Comparison of ENCODE assay signal across 1 cellular context in the genomic region with DNA sequence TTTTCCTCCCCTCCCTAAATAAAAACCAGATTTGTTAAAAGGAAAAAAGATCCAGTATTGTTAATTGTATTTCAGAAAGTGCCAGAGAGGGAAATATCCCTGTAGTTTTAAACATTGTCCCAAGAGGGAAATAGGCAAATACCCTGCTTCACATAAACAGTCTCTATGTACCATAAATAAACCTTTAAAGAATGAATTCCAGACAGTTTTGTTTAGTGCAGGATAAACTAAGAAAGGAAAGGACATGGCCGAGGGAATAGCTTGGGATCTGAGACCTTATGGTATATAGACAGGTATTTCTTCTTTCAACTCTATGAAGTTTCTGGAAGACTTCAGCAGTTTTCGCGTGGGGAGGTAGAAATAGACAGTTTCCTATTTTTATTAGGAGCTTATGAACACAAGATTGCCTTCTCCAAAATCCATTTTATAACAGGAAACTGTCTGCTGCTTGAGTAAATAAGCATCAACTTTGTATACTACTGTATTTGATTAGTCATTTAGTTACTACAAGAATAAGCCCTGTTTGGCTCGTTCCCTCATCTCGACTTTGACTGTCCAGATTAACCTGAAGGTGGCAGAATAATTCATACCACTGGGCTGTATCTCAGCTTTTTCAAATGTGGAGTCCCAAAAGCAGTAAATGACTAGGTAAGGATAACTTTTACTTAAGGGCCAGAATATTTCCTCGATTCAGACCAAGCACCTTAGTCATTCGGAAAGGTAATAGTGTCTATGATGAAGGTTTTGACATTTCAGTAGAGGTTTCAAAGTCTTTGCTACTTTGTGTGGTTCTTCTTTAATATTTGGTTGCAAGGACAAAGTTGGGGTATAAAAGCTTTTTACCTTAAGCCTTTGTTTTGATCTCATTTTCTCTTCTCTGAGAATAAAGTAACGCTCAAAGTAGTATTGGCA.
TF ChIP-seq lines count a peak whose summit lies in the region.

No MANE protein-coding gene starts in this region.

TF ChIP-seq in HepG2, 621 proteins besides CTCF, POLR2A, EP300 and RAD21 (continued from another document):
- TF ChIP-seq, protein P1, sequence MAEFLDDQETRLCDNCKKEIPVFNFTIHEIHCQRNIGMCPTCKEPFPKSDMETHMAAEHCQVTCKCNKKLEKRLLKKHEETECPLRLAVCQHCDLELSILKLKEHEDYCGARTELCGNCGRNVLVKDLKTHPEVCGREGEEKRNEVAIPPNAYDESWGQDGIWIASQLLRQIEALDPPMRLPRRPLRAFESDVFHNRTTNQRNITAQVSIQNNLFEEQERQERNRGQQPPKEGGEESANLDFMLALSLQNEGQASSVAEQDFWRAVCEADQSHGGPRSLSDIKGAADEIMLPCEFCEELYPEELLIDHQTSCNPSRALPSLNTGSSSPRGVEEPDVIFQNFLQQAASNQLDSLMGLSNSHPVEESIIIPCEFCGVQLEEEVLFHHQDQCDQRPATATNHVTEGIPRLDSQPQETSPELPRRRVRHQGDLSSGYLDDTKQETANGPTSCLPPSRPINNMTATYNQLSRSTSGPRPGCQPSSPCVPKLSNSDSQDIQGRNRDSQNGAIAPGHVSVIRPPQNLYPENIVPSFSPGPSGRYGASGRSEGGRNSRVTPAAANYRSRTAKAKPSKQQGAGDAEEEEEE (CRISPR knock-in tag; IDR thresholded peaks at IDR 0.05; ENCODE audit: borderline replicate concordance) = no peak
- TF ChIP-seq STAG1 (CRISPR knock-in tag; IDR thresholded peaks at IDR 0.05) (peak; percentile 62), KDM5A (IDR thresholded peaks at IDR 0.05; ENCODE audit: borderline replicate concordance, low read length) (no peak), RCOR2 (CRISPR knock-in tag; IDR thresholded peaks at IDR 0.05) (peak; percentile 23; the same call in 1 of the 2 replicates), RARA (CRISPR knock-in tag; IDR thresholded peaks at IDR 0.05) (peak; percentile 18; the same call in 1 of the 2 replicates), NFIC (IDR thresholded peaks at IDR 0.05; ENCODE audit: low read length) (0 out of 2 replicates have a peak, but pooled peaks have one; percentile 13)
- TF ChIP-seq, protein P2, sequence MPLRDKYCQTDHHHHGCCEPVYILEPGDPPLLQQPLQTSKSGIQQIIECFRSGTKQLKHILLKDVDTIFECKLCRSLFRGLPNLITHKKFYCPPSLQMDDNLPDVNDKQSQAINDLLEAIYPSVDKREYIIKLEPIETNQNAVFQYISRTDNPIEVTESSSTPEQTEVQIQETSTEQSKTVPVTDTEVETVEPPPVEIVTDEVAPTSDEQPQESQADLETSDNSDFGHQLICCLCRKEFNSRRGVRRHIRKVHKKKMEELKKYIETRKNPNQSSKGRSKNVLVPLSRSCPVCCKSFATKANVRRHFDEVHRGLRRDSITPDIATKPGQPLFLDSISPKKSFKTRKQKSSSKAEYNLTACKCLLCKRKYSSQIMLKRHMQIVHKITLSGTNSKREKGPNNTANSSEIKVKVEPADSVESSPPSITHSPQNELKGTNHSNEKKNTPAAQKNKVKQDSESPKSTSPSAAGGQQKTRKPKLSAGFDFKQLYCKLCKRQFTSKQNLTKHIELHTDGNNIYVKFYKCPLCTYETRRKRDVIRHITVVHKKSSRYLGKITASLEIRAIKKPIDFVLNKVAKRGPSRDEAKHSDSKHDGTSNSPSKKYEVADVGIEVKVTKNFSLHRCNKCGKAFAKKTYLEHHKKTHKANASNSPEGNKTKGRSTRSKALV (CRISPR knock-in tag; IDR thresholded peaks at IDR 0.05) = no peak
